ENCODE assay signal across 1 cellular context in genomic region chr4:46219872-46220271, GRCh38.
A peak's percentile ranks its signal among the peaks of the same experiment; 100 is the strongest.
TF ChIP-seq lines count a peak whose summit lies in the region.

No MANE protein-coding gene starts in this region.

TF ChIP-seq in HepG2, 621 proteins besides CTCF, POLR2A, EP300 and RAD21 (continued from another document):
- no peak for TF ChIP-seq PRDM10 (CRISPR knock-in tag; IDR thresholded peaks at IDR 0.05; ENCODE audit: low read depth)
- no peak for TF ChIP-seq TFDP1 (CRISPR knock-in tag; IDR thresholded peaks at IDR 0.05; ENCODE audit: borderline replicate concordance)
- no peak for TF ChIP-seq ZBTB10 (CRISPR knock-in tag; IDR thresholded peaks at IDR 0.05; ENCODE audit: borderline replicate concordance)
- TF ChIP-seq NR2F6 (IDR thresholded peaks at IDR 0.05), result peak; percentile 58
- peak; percentile 75; the same call in 1 of the 2 replicates for TF ChIP-seq NR2F6 (CRISPR knock-in tag; IDR thresholded peaks at IDR 0.05)
- no peak for TF ChIP-seq KMT2B (CRISPR knock-in tag; IDR thresholded peaks at IDR 0.05)
- TF ChIP-seq MEIS1 (CRISPR knock-in tag; IDR thresholded peaks at IDR 0.05; ENCODE audit: borderline replicate concordance), result no peak
- TF ChIP-seq NRL (CRISPR knock-in tag; IDR thresholded peaks at IDR 0.05; ENCODE audit: borderline replicate concordance), result no peak
- TF ChIP-seq NFIB (CRISPR knock-in tag; IDR thresholded peaks at IDR 0.05; ENCODE audit: borderline replicate concordance), result no peak
- TF ChIP-seq SIX1 (CRISPR knock-in tag; IDR thresholded peaks at IDR 0.05; ENCODE audit: borderline replicate concordance), result peak; percentile 25; the same call in 1 of the 2 replicates
- TF ChIP-seq ZNF687 (CRISPR knock-in tag; IDR thresholded peaks at IDR 0.05), result no peak
- TF ChIP-seq GATA4 (IDR thresholded peaks at IDR 0.05; ENCODE audit: borderline replicate concordance, low read depth), result no peak
